Comparison of ENCODE assay signal across 1 cellular context in genomic region chr6:37502703-37503485, GRCh38.
TF ChIP-seq lines count a peak whose summit lies in the region.

No MANE protein-coding gene starts in this region.

TF ChIP-seq in H1, 55 proteins besides CTCF, POLR2A, EP300 and RAD21:
- peak; percentile 67 for TF ChIP-seq POLR2AphosphoS5 (IDR thresholded peaks at IDR 0.05; ENCODE audit: low read depth, low read length)
- no peak for TF ChIP-seq POU5F1 (IDR thresholded peaks at IDR 0.05; ENCODE audit: low read depth, low read length)
